11 cellular contexts compared by ENCODE assay signal in the genomic region with DNA sequence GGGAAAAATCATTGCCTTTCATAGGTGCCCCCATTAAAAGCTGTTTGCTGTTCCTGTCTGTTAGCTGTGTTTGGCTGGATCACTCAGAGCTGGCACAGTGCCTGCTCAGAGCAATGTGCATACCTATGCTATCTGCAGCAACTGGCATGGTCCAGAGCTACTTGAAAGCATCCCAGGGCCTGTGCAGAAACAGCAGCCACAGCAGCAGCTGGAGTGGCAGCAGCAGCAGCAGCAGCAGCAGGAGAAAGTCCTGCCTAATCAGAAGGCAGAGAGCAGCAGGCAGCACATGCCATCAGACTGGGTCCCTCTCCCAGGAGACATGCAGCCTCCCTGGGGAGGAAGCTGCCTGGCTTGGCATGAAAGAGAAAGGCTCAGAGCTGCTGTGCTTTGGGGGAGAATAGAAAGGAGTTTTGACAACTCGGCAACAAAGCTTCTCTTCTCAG.
DNase-seq lines count a peak whose midpoint lies in the region; ATAC-seq and TF ChIP-seq lines count a peak whose summit lies in the region.
"Had no signal": no experiment of that assay in that cellular context is flagged by ENCODE, and none has a peak within 500 bp of the region (broad histone marks: within the 10 kb centered on the region; RNA-seq: fewer than 3 reads in every experiment).

No MANE protein-coding gene starts in this region.

- ATAC-seq in heart left ventricle, result peak; percentile 90 to 93 (median 91)
- ATAC-seq in activated T-cell treated with anti-CD3 and anti-CD28 coated beads, Interleukin-2, amount 50 U/mL, for 4 hours, result no peak

- H3K4me1 Mint-ChIP-seq in activated T-cell treated with anti-CD3 and anti-CD28 coated beads, Interleukin-2, amount 50 U/mL, for 4 hours (ENCODE audit: low read depth), result no peaks in the 10 kb centered on the region

- H3K36me3 ChIP-seq in heart left ventricle (peaks cover 0 to 29% (median 0%) of the 10 kb centered on the region in 9 donors), thyroid gland (no peaks in the 10 kb centered on the region)
- H3K36me3 ChIP-seq: vagina had no signal

- peak overlapping the region in 5 of 12 donors; percentile 1 to 54 (median 39) for H3K27ac ChIP-seq in heart left ventricle
- no peak overlapping the region for H3K27ac ChIP-seq in thyroid gland
- H3K27ac ChIP-seq: vagina had no signal

- H3K27me3 Mint-ChIP-seq in activated T-cell treated with anti-CD3 and anti-CD28 coated beads, Interleukin-2, amount 50 U/mL, for 4 hours (ENCODE audit: low read depth), result no peaks in the 10 kb centered on the region
- H3K27me3 Mint-ChIP-seq: naive B cell had no signal

- H3K27me3 ChIP-seq in heart left ventricle (no peaks in the 10 kb centered on the region), thyroid gland (no peaks in the 10 kb centered on the region)
- H3K27me3 ChIP-seq: vagina had no signal

- no peak overlapping the region for H3K4me3 ChIP-seq in heart left ventricle
- no peak overlapping the region for H3K4me3 ChIP-seq in thyroid gland (replicated peaks in 1 of 3)
- H3K4me3 ChIP-seq: vagina had no signal

- H3K9me3 ChIP-seq in heart left ventricle, result no peaks in the 10 kb centered on the region
- no peaks in the 10 kb centered on the region for H3K9me3 ChIP-seq in thyroid gland
- H3K9me3 ChIP-seq: vagina had no signal

- no peak overlapping the region for H3K4me3 Mint-ChIP-seq in activated T-cell treated with anti-CD3 and anti-CD28 coated beads, Interleukin-2, amount 50 U/mL, for 4 hours

- WGBS in heart left ventricle, 4 donors, result 24 to 37% (median 28%) methylated on average over 1 of the region's 1 CpG
- WGBS in thyroid gland, 2 donors, result 48% methylated on average over 1 of the region's 1 CpG

- TF ChIP-seq CTCF in heart left ventricle (IDR thresholded peaks at IDR 0.05) (no peak), thyroid gland (IDR thresholded peaks at IDR 0.05) (no peak)

- H3K9me3 Mint-ChIP-seq in activated T-cell treated with anti-CD3 and anti-CD28 coated beads, Interleukin-2, amount 50 U/mL, for 4 hours, result no peaks in the 10 kb centered on the region
- H3K9me3 Mint-ChIP-seq: naive B cell had no signal

- H3K36me3 Mint-ChIP-seq in activated T-cell treated with anti-CD3 and anti-CD28 coated beads, Interleukin-2, amount 50 U/mL, for 4 hours (ENCODE audit: insufficient read depth), result no peaks in the 10 kb centered on the region
- H3K36me3 Mint-ChIP-seq: naive B cell had no signal

- intact Hi-C loops in heart left ventricle (cut with DNase I), result loop anchor here in 2 of 10 donors (10.0 kb wide), 1 partner anchor 323 kb away; no protein-coding TSS in a partner anchor
- intact Hi-C loops in thyroid gland (cut with DNase I), result no loop called here

- no peak for TF ChIP-seq POLR2A in heart left ventricle (IDR thresholded peaks at IDR 0.05)
- no peak for TF ChIP-seq POLR2A in thyroid gland (IDR thresholded peaks at IDR 0.05)

- H3K4me1 ChIP-seq in heart left ventricle (peaks cover 0 to 22% (median 4%) of the 10 kb centered on the region in 12 donors), thyroid gland (no peaks in the 10 kb centered on the region)

- DNase-seq in NCI-H748 (lab: John Stamatoyannopoulos, UW; ENCODE audit: unreplicated experiment), result peak; percentile 45
- DNase-seq in NCI-H748 treated with DMSO at 0.1 percent for 48 hours (lab: John Stamatoyannopoulos, UW), result no peak
- peak; percentile 77 for DNase-seq in NCI-H69 (lab: John Stamatoyannopoulos, UW)
- DNase-seq in heart left ventricle, result peak; percentile 70 to 88 (median 71)
- DNase-seq in thyroid gland, result peak; percentile 72 to 81
- no peak for DNase-seq in NK-92 treated with Interleukin-12 subunit alpha and Interleukin-12 subunit beta, amount 100 ng/mL, for 24 hours (lab: John Stamatoyannopoulos, UW)
- DNase-seq in HPDE6-E6E7 (ENCODE audit: extremely low spot score), result no peak
- DNase-seq in activated T-cell treated with anti-CD3 and anti-CD28 coated beads, Interleukin-2, amount 50 U/mL, for 4 hours, result no peak
- DNase-seq: naive B cell; stimulated activated CD4-positive, alpha-beta T cell treated with anti-CD3 and anti-CD28 coated beads, Interleukin-4, amount 100 ng/mL, for 24 hours had no signal

Comparison
In these comparisons a context has a peak if more than half of its experiments do, and no peak if none do; other contexts are left out.
1. DNase-seq: peak in NCI-H748 (single experiment), NCI-H69 (single experiment), heart left ventricle (5 of 5) and thyroid gland (2 of 2); none in NCI-H748 treated with DMSO at 0.1 percent for 48 hours (single experiment), NK-92 treated with Interleukin-12 subunit alpha and Interleukin-12 subunit beta, amount 100 ng/mL, for 24 hours (single experiment), HPDE6-E6E7 (single experiment) and activated T-cell treated with anti-CD3 and anti-CD28 coated beads, Interleukin-2, amount 50 U/mL, for 4 hours (single experiment).
2. ATAC-seq: peak in heart left ventricle (4 of 4); none in activated T-cell treated with anti-CD3 and anti-CD28 coated beads, Interleukin-2, amount 50 U/mL, for 4 hours (0 of 2).